8 cellular contexts compared by ENCODE assay signal in the genomic region with DNA sequence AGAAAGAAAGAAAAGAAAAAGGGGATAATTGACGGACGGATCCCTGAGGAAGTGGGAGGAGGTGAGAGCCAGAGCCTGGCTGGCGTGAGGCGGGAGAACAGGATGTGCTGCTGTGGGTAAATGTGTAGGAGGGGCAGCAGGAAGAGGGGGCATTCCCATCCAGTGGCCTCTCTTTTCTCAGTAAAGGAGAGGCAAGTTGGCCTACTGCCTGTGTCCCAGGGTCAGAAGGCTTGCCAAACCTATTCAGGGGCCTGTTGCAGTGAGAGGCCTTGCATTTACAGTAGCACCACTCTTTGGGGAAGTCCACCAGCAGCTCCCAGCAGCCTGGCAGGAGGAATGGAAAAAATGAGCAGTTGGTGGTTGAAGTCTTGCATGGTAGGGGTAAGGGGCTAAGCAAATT. TPM values are rescaled to one million over a fixed set of nuclear protein-coding genes. Genes with fewer than 3 reads are reported as not detected.
DNase-seq lines count a peak whose midpoint lies in the region; TF ChIP-seq lines count a peak whose summit lies in the region.

No MANE protein-coding gene starts in this region.

- no peaks in the 10 kb centered on the region for H3K9me3 ChIP-seq in esophagus muscularis mucosa
- H3K9me3 ChIP-seq in neuronal stem cell (replicated peaks in 1 of 2; ENCODE audit: control insufficient read depth in 2 of 2, insufficient read depth in 1 of 2, low read depth in 1 of 2, low read length in 2 of 2), result no peaks in the 10 kb centered on the region

- WGBS in esophagus muscularis mucosa, result 55% methylated on average over 4 of the region's 4 CpGs
- no CpG with 5 or more reads among the region's 4 CpGs for WGBS in neuronal stem cell (ENCODE audit: extremely low coverage in 2 of 2, insufficient read length in 2 of 2, insufficient replicate concordance in 1 of 2), 2 donors

- H3K4me3 ChIP-seq in esophagus muscularis mucosa (no peak overlapping the region), neuronal stem cell (ENCODE audit: low read length in 2 of 2) (no peak overlapping the region)

- intact Hi-C loops in esophagus muscularis mucosa (cut with DNase I), result no loop called here

- no peaks in the 10 kb centered on the region for H3K79me1 ChIP-seq in neuronal stem cell (ENCODE audit: low read depth, low read length)

- H4K8ac ChIP-seq in neuronal stem cell (ENCODE audit: low read depth, low read length), result no peak overlapping the region

- H2AFZ ChIP-seq in neuronal stem cell (ENCODE audit: low read length), result peak overlapping the region; percentile 56

- no peak overlapping the region for H2AK5ac ChIP-seq in neuronal stem cell (ENCODE audit: low read depth, low read length)

- H2BK15ac ChIP-seq in neuronal stem cell (ENCODE audit: low read length), result no peak overlapping the region

- DNase-seq in RPMI7951 (ENCODE audit: low read depth), result peak; percentile 85
- no peak for DNase-seq in esophagus muscularis mucosa (ENCODE audit: extremely low spot score)
- DNase-seq in neuronal stem cell (ENCODE audit: low spot score), result no peak
- no peak for DNase-seq in HCEC 1CT
- DNase-seq in GM10266 (ENCODE audit: extremely low spot score), result no peak
- no peak for DNase-seq in NCI-H1417 (lab: John Stamatoyannopoulos, UW)
- no peak for DNase-seq in SK-N-DZ (ENCODE audit: low spot score)

- no peak overlapping the region for H2BK12ac ChIP-seq in neuronal stem cell (ENCODE audit: low read length)

- no peak overlapping the region for H3K23ac ChIP-seq in neuronal stem cell (ENCODE audit: low read depth, low read length, poor library complexity)

- no peak overlapping the region for H2BK5ac ChIP-seq in neuronal stem cell (ENCODE audit: low read length)

- TF ChIP-seq POLR2A in esophagus muscularis mucosa (IDR thresholded peaks at IDR 0.05; ENCODE audit: low read depth), result no peak

- H3K4ac ChIP-seq in neuronal stem cell (ENCODE audit: low read length), result no peak overlapping the region

- H4K91ac ChIP-seq in neuronal stem cell (ENCODE audit: low read depth, low read length, poor library complexity), result no peak overlapping the region

- H3K4me2 ChIP-seq in neuronal stem cell (ENCODE audit: insufficient read depth, low read length, poor library complexity, severe bottlenecking), result no peak overlapping the region

- peak overlapping the region; percentile 20 for H3K18ac ChIP-seq in neuronal stem cell (ENCODE audit: low read length)

- H3K4me1 ChIP-seq in esophagus muscularis mucosa (peaks cover 64 to 77% (median 67%) of the 10 kb centered on the region in 4 donors), neuronal stem cell (ENCODE audit: control insufficient read depth in 2 of 2, insufficient read depth in 1 of 2, low read depth in 1 of 2, low read length in 2 of 2) (peaks cover 2 to 5% of the 10 kb centered on the region in 2 donors)

- peak overlapping the region; percentile 53; the same call in 1 of the 2 replicates for H3K27ac ChIP-seq in C4-2B
- H3K27ac ChIP-seq in esophagus muscularis mucosa (replicated peaks in 1 of 4), result peak overlapping the region; percentile 93 to 97 (median 94)
- no peak overlapping the region for H3K27ac ChIP-seq in neuronal stem cell (replicated peaks; ENCODE audit: low read length)

- no peaks in the 10 kb centered on the region for H3K27me3 ChIP-seq in esophagus muscularis mucosa
- no peaks in the 10 kb centered on the region for H3K27me3 ChIP-seq in neuronal stem cell (ENCODE audit: control insufficient read depth in 3 of 3, insufficient read depth in 3 of 3, low read depth in 1 of 3, low read length in 3 of 3)

- H3K14ac ChIP-seq in neuronal stem cell (ENCODE audit: low read length), result no peak overlapping the region

- TF ChIP-seq EP300 in esophagus muscularis mucosa (IDR thresholded peaks at IDR 0.05), result no peak

- H3K36me3 ChIP-seq in esophagus muscularis mucosa (peaks cover 0 to 3% (median under 1%) of the 10 kb centered on the region in 4 donors), neuronal stem cell (replicated peaks in 1 of 2; ENCODE audit: control insufficient read depth in 2 of 2, insufficient read depth in 2 of 2, low read length in 2 of 2) (no peaks in the 10 kb centered on the region)

- no peak overlapping the region for H2BK120ac ChIP-seq in neuronal stem cell (ENCODE audit: low read depth, low read length)

- H3K9ac ChIP-seq in neuronal stem cell (ENCODE audit: low read depth, low read length, poor library complexity), result peak overlapping the region; percentile 64

- TF ChIP-seq CTCF in C4-2B (conservative IDR thresholded peaks at IDR 0.05) (no peak), esophagus muscularis mucosa (IDR thresholded peaks at IDR 0.05) (no peak), GM10266 (IDR thresholded peaks at IDR 0.05; ENCODE audit: control insufficient read depth, insufficient read depth, low read depth, missing control alignments) (no peak)

RNA-seq across cellular contexts. Expression of a gene that starts 26.6 kb away (rescaled TPM):
- total RNA-seq in RPMI7951 (2014; rRNA removed; shearing (Covaris generic)), result 33.3 and 40.3 TPM in 2 replicates
- 10 to 100 TPM; 23.5 to 37.8 (median 29.8) TPM for total RNA-seq in esophagus muscularis mucosa
- polyA plus RNA-seq in neuronal stem cell (2013, experiment 1 of 2), result 34.4 TPM
- polyA plus RNA-seq in neuronal stem cell (2013, experiment 2 of 2), result 33.0 TPM
- polyA plus RNA-seq in SK-N-DZ (2014; cell fraction: cytosol; rRNA removed), result 39.5 and 50.1 TPM in 2 replicates
- 23.2 and 23.7 TPM in 2 replicates for polyA plus RNA-seq in SK-N-DZ (2014; cell fraction: nucleus; rRNA removed)

RNA-seq across cellular contexts. Expression of a gene that starts 26.9 kb away (rescaled TPM):
- 53.6 and 70.4 TPM in 2 replicates for total RNA-seq in RPMI7951 (2014; rRNA removed; shearing (Covaris generic))
- total RNA-seq in esophagus muscularis mucosa, result 100 to 1,000 TPM; 106 to 157 (median 143) TPM
- polyA plus RNA-seq in neuronal stem cell (2013, experiment 1 of 2), result 86.8 TPM
- 88.2 TPM for polyA plus RNA-seq in neuronal stem cell (2013, experiment 2 of 2)
- 96.1 and 104 TPM in 2 replicates for polyA plus RNA-seq in SK-N-DZ (2014; cell fraction: cytosol; rRNA removed)
- 51.8 and 51.9 TPM in 2 replicates for polyA plus RNA-seq in SK-N-DZ (2014; cell fraction: nucleus; rRNA removed)

RNA-seq across cellular contexts. Expression of a gene that starts 31.0 kb away (rescaled TPM):
- 138 and 156 TPM in 2 replicates for total RNA-seq in RPMI7951 (2014; rRNA removed; shearing (Covaris generic))
- 100 to 1,000 TPM in 3 of 4 donors, 10 to 100 TPM in 1; 77.4 to 247 (median 146) TPM for total RNA-seq in esophagus muscularis mucosa
- 58.0 TPM for polyA plus RNA-seq in neuronal stem cell (2013, experiment 1 of 2)
- 58.6 TPM for polyA plus RNA-seq in neuronal stem cell (2013, experiment 2 of 2)
- polyA plus RNA-seq in SK-N-DZ (2014; cell fraction: cytosol; rRNA removed), result 50.3 and 61.1 TPM in 2 replicates
- 30.1 and 38.3 TPM in 2 replicates for polyA plus RNA-seq in SK-N-DZ (2014; cell fraction: nucleus; rRNA removed)
